ENCODE assay signal across 19 cellular contexts in genomic region chr9:115414561-115414960, GRCh38.
"Had no signal": no experiment of that assay in that cellular context is flagged by ENCODE, and none has a peak within 500 bp of the region (broad histone marks: within the 10 kb centered on the region; RNA-seq: fewer than 3 reads in every experiment).

No MANE protein-coding gene starts in this region.

- H3K27ac ChIP-seq: RWPE1 had no signal

- DNase-seq: KBM-7, MV-4-11, NCI-H1048, NCI-H1105, NCI-H1417, NCI-H1436 treated with DMSO at 0.1 percent for 48 hours, NCI-H1694, NCI-H187 treated with DMSO at 0.1 percent for 48 hours, NCI-H2081, NCI-H2107, NCI-H2227 treated with DMSO at 0.1 percent for 48 hours, NCI-H524, NCI-H526 treated with DMSO at 0.1 percent for 48 hours, NCI-H748 treated with DMSO at 0.1 percent for 48 hours, PC-3, SHP77 had no signal

- ATAC-seq: Panc1, PC-3, SK-N-SH treated with all-trans-retinoic acid at 6 μM for 48 hours had no signal
